Comparison of ENCODE assay signal across 8 cellular contexts in the genomic region with DNA sequence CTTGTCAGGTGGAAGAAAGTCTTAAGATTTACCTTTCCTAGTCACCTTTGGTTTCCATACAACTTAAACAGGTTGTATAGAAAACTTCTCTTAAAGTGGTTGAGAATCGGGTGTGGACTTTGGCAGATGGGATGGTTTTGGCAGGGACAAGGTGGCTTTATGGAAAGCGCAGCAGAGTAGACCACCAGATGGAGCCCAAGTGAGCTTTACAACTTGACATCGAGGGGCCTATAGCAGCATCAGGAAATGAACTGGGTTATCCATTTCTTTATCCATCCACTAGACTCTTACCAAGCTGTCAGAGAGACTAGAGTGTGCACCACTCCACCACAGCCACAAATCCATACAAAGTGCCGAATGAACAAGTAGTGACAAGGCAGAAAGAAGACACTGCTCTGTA.
DNase-seq lines count a peak whose midpoint lies in the region; ATAC-seq and TF ChIP-seq lines count a peak whose summit lies in the region.

No MANE protein-coding gene starts in this region.

- WGBS in psoas muscle, 3 donors: 38 to 53% (median 43%) methylated on average over 4 of the region's 4 CpGs

- no peaks in the 10 kb centered on the region for H3K9me3 Mint-ChIP-seq in activated CD4-positive, alpha-beta memory T cell treated with anti-CD3 and anti-CD28 coated beads, Interleukin-2, amount 10 ng/mL, durations not matched to agents 7 days and 5 days

- no peak overlapping the region for H3K4me3 ChIP-seq in psoas muscle

- DNase-seq in G401 (ENCODE audit: low spot score) (peak; percentile 49), NCI-H1930 (lab: John Stamatoyannopoulos, UW) (peak; percentile 2 to 5), fibroblast of the conjunctiva (ENCODE audit: low read depth) (peak; percentile 18), psoas muscle (peak in 1 of 2 donors; percentile 48), AG20443 (ENCODE audit: low spot score) (no peak)
- DNase-seq in activated CD4-positive, alpha-beta memory T cell treated with anti-CD3 and anti-CD28 coated beads, Interleukin-2, amount 10 ng/mL, durations not matched to agents 7 days and 5 days: peak; percentile 40

- no peaks in the 10 kb centered on the region for H3K27me3 Mint-ChIP-seq in activated CD4-positive, alpha-beta memory T cell treated with anti-CD3 and anti-CD28 coated beads, Interleukin-2, amount 10 ng/mL, durations not matched to agents 7 days and 5 days

- ATAC-seq in GM21825 (IDR thresholded peaks at IDR 0.05; ENCODE audit: unreplicated experiment): peak; percentile 68
- peak; percentile 74 to 97 (median 81) for ATAC-seq in psoas muscle
- ATAC-seq in HG03469 (IDR thresholded peaks at IDR 0.05; ENCODE audit: unreplicated experiment): no peak

- H3K4me1 Mint-ChIP-seq in activated CD4-positive, alpha-beta memory T cell treated with anti-CD3 and anti-CD28 coated beads, Interleukin-2, amount 10 ng/mL, durations not matched to agents 7 days and 5 days: peaks cover 31% of the 10 kb centered on the region

- H3K36me3 ChIP-seq in psoas muscle (ENCODE audit: insufficient read depth in 1 of 2, low read depth in 1 of 2): no peaks in the 10 kb centered on the region

- no peaks in the 10 kb centered on the region for H3K27me3 ChIP-seq in psoas muscle (ENCODE audit: insufficient read depth in 3 of 3, low read length in 2 of 3)

- intact Hi-C loops in psoas muscle (cut with DNase I): loop anchor here (1.0 to 10.0 kb wide), 2 partner anchors 261 kb away; no protein-coding TSS in a partner anchor

- H3K27ac ChIP-seq in psoas muscle: no peak overlapping the region

- POLR2A ChIA-PET in activated CD4-positive, alpha-beta memory T cell treated with anti-CD3 and anti-CD28 coated beads, Interleukin-2, amount 10 ng/mL, durations not matched to agents 7 days and 5 days (lab: Charles Lee): interaction anchor here (0.6 to 1.6 kb wide), 9 partner anchors 15 to 261 kb away, joined by 3 to 10 read pairs (median 4); a partner anchor contains a TSS

- H3K9me3 ChIP-seq in psoas muscle: no peaks in the 10 kb centered on the region

- in situ Hi-C loops in G401 (cut with HindIII; ENCODE audit: low sequenced_read_pairs): no loop called here

- TF ChIP-seq CTCF in psoas muscle (IDR thresholded peaks at IDR 0.05): peak; percentile 65

- H3K4me3 Mint-ChIP-seq in activated CD4-positive, alpha-beta memory T cell treated with anti-CD3 and anti-CD28 coated beads, Interleukin-2, amount 10 ng/mL, durations not matched to agents 7 days and 5 days: no peak overlapping the region

- no peaks in the 10 kb centered on the region for H3K36me3 Mint-ChIP-seq in activated CD4-positive, alpha-beta memory T cell treated with anti-CD3 and anti-CD28 coated beads, Interleukin-2, amount 10 ng/mL, durations not matched to agents 7 days and 5 days (ENCODE audit: low read depth)

- no peak overlapping the region for H3K27ac Mint-ChIP-seq in activated CD4-positive, alpha-beta memory T cell treated with anti-CD3 and anti-CD28 coated beads, Interleukin-2, amount 10 ng/mL, durations not matched to agents 7 days and 5 days

- CTCF ChIA-PET in activated CD4-positive, alpha-beta memory T cell treated with anti-CD3 and anti-CD28 coated beads, Interleukin-2, amount 10 ng/mL, durations not matched to agents 7 days and 5 days (lab: Charles Lee): interaction anchor here (0.6 to 1.6 kb wide), 18 partner anchors 10 to 289 kb away, joined by 3 to 9 read pairs (median 3); no protein-coding TSS in a partner anchor

- H3K4me1 ChIP-seq in psoas muscle: no peaks in the 10 kb centered on the region
